11 cellular contexts compared by ENCODE assay signal in the genomic region with DNA sequence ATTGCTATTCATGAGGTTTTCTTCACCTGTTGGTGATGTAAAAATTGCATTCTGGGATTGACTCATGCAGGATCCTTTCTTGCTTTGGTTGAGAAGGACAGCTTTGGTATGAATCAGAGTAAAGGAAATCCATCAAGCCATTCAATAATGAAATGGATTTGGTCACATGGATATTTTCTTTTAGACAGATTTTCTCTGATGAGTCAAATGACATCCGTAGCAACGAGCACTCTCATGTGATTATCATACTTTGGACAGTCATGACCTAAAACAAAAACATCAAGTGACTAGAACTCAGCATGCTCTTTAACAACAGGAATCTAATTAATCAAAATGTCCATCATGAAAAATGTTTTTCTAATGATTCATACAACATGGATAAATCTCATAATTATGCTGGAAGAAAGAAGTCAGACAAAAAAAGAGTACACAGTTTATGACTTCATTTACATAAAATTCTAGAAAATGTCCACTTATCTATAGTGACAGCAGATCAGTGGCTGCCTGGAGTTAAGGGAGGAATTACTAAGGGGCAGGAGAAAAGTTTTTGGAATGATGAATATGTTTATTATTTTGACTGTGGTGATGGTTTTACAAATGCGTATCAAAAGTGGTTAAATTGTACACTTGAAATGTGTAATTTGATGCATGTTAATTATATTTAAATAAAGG. TPM values are rescaled to one million over a fixed set of nuclear protein-coding genes. Genes with fewer than 3 reads are reported as not detected.
DNase-seq lines count a peak whose midpoint lies in the region; ATAC-seq, FAIRE-seq and TF ChIP-seq lines count a peak whose summit lies in the region.
"Had no signal": no experiment of that assay in that cellular context is flagged by ENCODE, and none has a peak within 500 bp of the region (broad histone marks: within the 10 kb centered on the region; RNA-seq: fewer than 3 reads in every experiment).

No MANE protein-coding gene starts in this region.

- CTCF ChIA-PET in GM12878 (lab: Yijun Ruan, JAX) = no interaction called here

- no peak overlapping the region for H2AFZ ChIP-seq in GM12878 (ENCODE audit: control insufficient read depth, low read depth, low read length)

- no peaks in the 10 kb centered on the region for H3K9me3 Mint-ChIP-seq in endothelial cell (ENCODE audit: unreplicated experiment)

- no peaks in the 10 kb centered on the region for H4K20me1 ChIP-seq in GM12878 (ENCODE audit: control insufficient read depth, insufficient read depth)

- TF ChIP-seq RAD21 in GM12878 (IDR thresholded peaks at IDR 0.05; ENCODE audit: insufficient read depth, low read depth, low read length) = no peak

- WGBS in GM12878 (ENCODE audit: insufficient coverage, insufficient replicate concordance, low lambda C conversion rate, missing lambda C conversion rate) = 43% methylated on average over 3 of the region's 3 CpGs

- no peaks in the 10 kb centered on the region for H3K4me1 ChIP-seq in GM12878 (ENCODE audit: control insufficient read depth, insufficient read depth, low read length)

- no peak for TF ChIP-seq EP300 in GM12878 (IDR thresholded peaks at IDR 0.05; ENCODE audit: borderline replicate concordance in 1 of 2, control insufficient read depth in 1 of 2, low read depth in 2 of 2, low read length in 2 of 2)

- ATAC-seq in GM12878 = no peak
- no peak for ATAC-seq in GM21381 (IDR thresholded peaks at IDR 0.05; ENCODE audit: unreplicated experiment)

- BruUV-seq in GM12878 (replicated peaks; lab: Mats Ljungman, UMichigan) = no TSS peak

- no peak overlapping the region for H3K4me3 Mint-ChIP-seq in endothelial cell (ENCODE audit: unreplicated experiment)

- no peaks in the 10 kb centered on the region for H3K36me3 Mint-ChIP-seq in endothelial cell (ENCODE audit: low read depth, unreplicated experiment)

- RAD21 ChIA-PET in GM12878 (lab: Charles Lee; ENCODE audit: unreplicated experiment) = no interaction called here

- POLR2A ChIA-PET in GM12878 (lab: Charles Lee) = no interaction called here

- DNase-seq in AG10803 (ENCODE audit: low read depth) (peak; percentile 61), HCEC 1CT (peak; percentile 90), GM12878 (ENCODE audit: low read depth, low spot score) (no peak), kidney glomerular epithelial cell (lab: John Stamatoyannopoulos, UW) (peak; percentile 76), T1000 (lab: John Stamatoyannopoulos, UW) (no peak), endothelial cell (ENCODE audit: low spot score) (no peak), islet precursor cell (no peak)
- DNase-seq: activated CD4-positive, alpha-beta T cell treated with anti-CD3 and anti-CD28 coated beads for 1 hour; cortex of kidney had no signal

- H3K27me3 Mint-ChIP-seq in endothelial cell (ENCODE audit: unreplicated experiment) = no peaks in the 10 kb centered on the region

- H3K79me2 ChIP-seq in GM12878 (ENCODE audit: control insufficient read depth, insufficient read depth, low read length) = no peaks in the 10 kb centered on the region

- no peak overlapping the region for H3K9ac ChIP-seq in GM12878 (ENCODE audit: control insufficient read depth, insufficient read depth, low read length)

- H3K27ac ChIP-seq in GM12878 (ENCODE audit: control insufficient read depth, insufficient read depth) = no peak overlapping the region
- H3K27ac ChIP-seq: prostate gland had no signal

- no peaks in the 10 kb centered on the region for H3K27me3 ChIP-seq in GM12878 (replicated peaks in 1 of 2; ENCODE audit: control insufficient read depth in 2 of 2, insufficient read depth in 2 of 2, low read length in 1 of 2)

- H3K36me3 ChIP-seq in GM12878 (ENCODE audit: control insufficient read depth in 2 of 2, insufficient read depth in 2 of 2, low read length in 1 of 2) = no peaks in the 10 kb centered on the region
- H3K36me3 ChIP-seq: prostate gland had no signal

- TF ChIP-seq POLR2A in GM12878 (IDR thresholded peaks at IDR 0.05; ENCODE audit: low read depth, low read length) = no peak

- no peaks in the 10 kb centered on the region for H3K4me1 Mint-ChIP-seq in endothelial cell (ENCODE audit: unreplicated experiment)

- FAIRE-seq in GM12878 (lab: Jason Lieb, UNC) = no peak

- no peak overlapping the region for H3K27ac Mint-ChIP-seq in endothelial cell (ENCODE audit: unreplicated experiment)

- H3K4me2 ChIP-seq in GM12878 (ENCODE audit: control insufficient read depth, insufficient read depth) = no peak overlapping the region

- intact Hi-C loops in GM12878 (cut with micrococcal nuclease; ENCODE audit: unreplicated experiment) = no loop called here

- SMC1A ChIA-PET in GM12878 (lab: Charles Lee; ENCODE audit: uncharacterized antibody, unreplicated experiment) = no interaction called here

- in situ Hi-C loops in GM12878 (cut with MboI) = no loop called here

- H3K4me3 ChIP-seq in AG10803 (ENCODE audit: low read length) (no peak overlapping the region), GM12878 (no peak overlapping the region)
- H3K4me3 ChIP-seq: prostate gland had no signal

- TF ChIP-seq CTCF in AG10803 (conservative IDR thresholded peaks at IDR 0.05; ENCODE audit: low read length) (no peak), GM12878 (IDR thresholded peaks at IDR 0.05 in 2 of 3, conservative IDR thresholded peaks at IDR 0.05 in 1 of 3; ENCODE audit: control insufficient read depth in 2 of 3, extremely low read depth in 1 of 3, insufficient read depth in 1 of 3, low read depth in 3 of 3, low read length in 3 of 3) (no peak), endothelial cell (IDR thresholded peaks at IDR 0.05; ENCODE audit: unreplicated experiment) (no peak)

- no peaks in the 10 kb centered on the region for H3K9me3 ChIP-seq in GM12878 (replicated peaks; ENCODE audit: control insufficient read depth, insufficient read depth, low read length)
- H3K9me3 ChIP-seq: prostate gland had no signal

TF ChIP-seq in GM12878, 131 proteins besides CTCF, POLR2A, EP300 and RAD21:
- TF ChIP-seq JUNB (IDR thresholded peaks at IDR 0.05) (peak; percentile 68), YY1 (IDR thresholded peaks at IDR 0.05; ENCODE audit: low read depth, low read length) (no peak), CREM (IDR thresholded peaks at IDR 0.05; ENCODE audit: low read depth) (0 out of 2 replicates have a peak, but pooled peaks have one; percentile 13), ZNF24 (IDR thresholded peaks at IDR 0.05) (no peak), BHLHE40 (IDR thresholded peaks at IDR 0.05; ENCODE audit: borderline replicate concordance in 1 of 2, low read depth in 2 of 2, low read length in 1 of 2) (no peak), ETV6 (conservative IDR thresholded peaks at IDR 0.05 in 1 of 2, IDR thresholded peaks at IDR 0.05 in 1 of 2; ENCODE audit: borderline replicate concordance in 1 of 2, low read depth in 1 of 2) (no peak)

RNA-seq across cellular contexts. Expression of gene TRAK2, which starts 30.7 kb away (rescaled TPM):
- 15.8 and 18.1 TPM in 2 replicates for total RNA-seq in GM12878 (2013; cell fraction: nucleolus; rRNA removed)
- 11.9 and 13.6 TPM in 2 replicates for total RNA-seq in GM12878 (2014; rRNA removed)
- 15.2 and 16.4 TPM in 2 replicates for total RNA-seq in GM12878 (2014; rRNA removed; fragmentation: Illumina TruSeq; extraction: Trizol)
- 20.0 and 20.6 TPM in 2 replicates for total RNA-seq in GM12878 (2021)
- polyA plus RNA-seq in GM12878 (2011; ENCODE audit: low read depth) = 3.4 TPM
- polyA plus RNA-seq in GM12878 (2011; rRNA removed) = 10.3 and 12.7 TPM in 2 replicates
- polyA plus RNA-seq in GM12878 (2011; cell fraction: cytosol; rRNA removed) = 5.8 and 5.9 TPM in 2 replicates
- polyA plus RNA-seq in GM12878 (2011; cell fraction: nucleus; rRNA removed) = 9.7 and 11.4 TPM in 2 replicates
- polyA plus RNA-seq in GM12878 (2012) = 4.5 and 4.6 TPM in 2 replicates
- 16.4 and 19.9 TPM in 2 replicates for polyA plus RNA-seq in GM12878 (2014; fragmentation: Illumina TruSeq; extraction: Trizol)
- polyA plus RNA-seq in GM12878 (2014; fragmentation: Nextera tagmentation; extraction: Ambion mirVana) = 1 to 10 TPM; 5.2 to 5.5 TPM
- 8.4 and 9.9 TPM in 2 replicates for polyA plus RNA-seq in GM12878 (2014; rRNA removed)
- polyA plus RNA-seq in GM12878 (2016; fragmentation: Nextera tagmentation; extraction: Ambion mirVana) = 10 to 100 TPM; 11.8 to 14.1 TPM
- 20.0 and 31.8 TPM in 2 replicates for polyA minus RNA-seq in GM12878 (2011; rRNA and poly(A)+ RNA removed)
- 5.1 and 5.2 TPM in 2 replicates for polyA minus RNA-seq in GM12878 (2011; cell fraction: cytosol; rRNA and poly(A)+ RNA removed)
- 12.8 and 17.5 TPM in 2 replicates for polyA minus RNA-seq in GM12878 (2011; cell fraction: nucleus; rRNA and poly(A)+ RNA removed)
- 18.4 TPM for total RNA-seq in endothelial cell (ENCODE audit: unreplicated experiment)

RNA-seq across cellular contexts. Expression of gene STRADB, which starts 31.0 kb away (rescaled TPM):
- 8.6 and 12.9 TPM in 2 replicates for total RNA-seq in GM12878 (2013; cell fraction: nucleolus; rRNA removed)
- total RNA-seq in GM12878 (2014; rRNA removed) = 29.7 and 36.7 TPM in 2 replicates
- total RNA-seq in GM12878 (2014; rRNA removed; fragmentation: Illumina TruSeq; extraction: Trizol) = 39.8 and 42.2 TPM in 2 replicates
- total RNA-seq in GM12878 (2021) = 33.0 and 34.7 TPM in 2 replicates
- 7.3 TPM for polyA plus RNA-seq in GM12878 (2011; ENCODE audit: low read depth)
- polyA plus RNA-seq in GM12878 (2011; rRNA removed) = 7.6 and 11.1 TPM in 2 replicates
- 3.8 and 4.3 TPM in 2 replicates for polyA plus RNA-seq in GM12878 (2011; cell fraction: cytosol; rRNA removed)
- polyA plus RNA-seq in GM12878 (2011; cell fraction: nucleus; rRNA removed) = 4.5 and 5.9 TPM in 2 replicates
- 10.9 and 11.7 TPM in 2 replicates for polyA plus RNA-seq in GM12878 (2012)
- polyA plus RNA-seq in GM12878 (2014; fragmentation: Illumina TruSeq; extraction: Trizol) = 39.0 and 46.6 TPM in 2 replicates
- polyA plus RNA-seq in GM12878 (2014; fragmentation: Nextera tagmentation; extraction: Ambion mirVana) = 10 to 100 TPM; 12.1 to 15.4 TPM
- 23.1 and 28.8 TPM in 2 replicates for polyA plus RNA-seq in GM12878 (2014; rRNA removed)
- polyA plus RNA-seq in GM12878 (2016; fragmentation: Nextera tagmentation; extraction: Ambion mirVana) = 10 to 100 TPM; 54.5 to 58.3 TPM
- 7.4 and 8.3 TPM in 2 replicates for polyA minus RNA-seq in GM12878 (2011; rRNA and poly(A)+ RNA removed)
- 2.6 and 3.2 TPM in 2 replicates for polyA minus RNA-seq in GM12878 (2011; cell fraction: cytosol; rRNA and poly(A)+ RNA removed)
- 1.8 and 3.0 TPM in 2 replicates for polyA minus RNA-seq in GM12878 (2011; cell fraction: nucleus; rRNA and poly(A)+ RNA removed)
- 18.5 TPM for total RNA-seq in endothelial cell (ENCODE audit: unreplicated experiment)

Comparison
In these comparisons a context has a peak if more than half of its experiments do, and no peak if none do; other contexts are left out.
1. DNase-seq: peak in AG10803 (single experiment), HCEC 1CT (single experiment) and kidney glomerular epithelial cell (single experiment); none in GM12878 (single experiment), T1000 (single experiment), endothelial cell (single experiment) and islet precursor cell (single experiment).